1 cellular context compared by ENCODE assay signal in genomic region chr10:62692085-62692484, GRCh38.
TF ChIP-seq lines count a peak whose summit lies in the region.

No MANE protein-coding gene starts in this region.

TF ChIP-seq in H1, 55 proteins besides CTCF, POLR2A, EP300 and RAD21:
- TF ChIP-seq JUND (IDR thresholded peaks at IDR 0.05; ENCODE audit: low read length) (no peak), JUN (IDR thresholded peaks at IDR 0.05; ENCODE audit: low read depth, low read length) (no peak), SIRT6 (IDR thresholded peaks at IDR 0.05; ENCODE audit: low read length) (no peak), TAF7 (optimal IDR thresholded peaks at IDR 0.05; ENCODE audit: borderline replicate concordance, low read depth, low read length) (no peak), HDAC2 (IDR thresholded peaks at IDR 0.05; ENCODE audit: borderline replicate concordance in 1 of 2, low read depth in 2 of 2, low read length in 2 of 2) (no peak), HDAC6 (IDR thresholded peaks at IDR 0.05; ENCODE audit: low read depth, low read length) (no peak), CBX5 (IDR thresholded peaks at IDR 0.05; ENCODE audit: low read depth, low read length) (no peak), BCL11A (IDR thresholded peaks at IDR 0.05; ENCODE audit: low read depth in 2 of 2, low read length in 2 of 2) (no peak), KDM5A (IDR thresholded peaks at IDR 0.05; ENCODE audit: low read length) (no peak), EGR1 (IDR thresholded peaks at IDR 0.05; ENCODE audit: borderline replicate concordance, low read depth, low read length) (no peak), SP4 (IDR thresholded peaks at IDR 0.05; ENCODE audit: low read length) (no peak), CHD2 (IDR thresholded peaks at IDR 0.05; ENCODE audit: low read length) (no peak), USF2 (IDR thresholded peaks at IDR 0.05; ENCODE audit: low read length) (no peak)
